In genomic region chr4:764405-765169, GRCh38 we compare ENCODE assay signal across 11 cellular contexts. TPM values are rescaled to one million over a fixed set of nuclear protein-coding genes. Genes with fewer than 3 reads are reported as not detected.
A peak's percentile ranks its signal among the peaks of the same experiment; 100 is the strongest.
DNase-seq lines count a peak whose midpoint lies in the region; ATAC-seq, FAIRE-seq and TF ChIP-seq lines count a peak whose summit lies in the region.
"Had no signal": no experiment of that assay in that cellular context is flagged by ENCODE, and none has a peak within 500 bp of the region (broad histone marks: within the 10 kb centered on the region; RNA-seq: fewer than 3 reads in every experiment).

No MANE protein-coding gene starts in this region.

- H3K36me3 ChIP-seq in DND-41 (ENCODE audit: insufficient read depth, low read length) (peaks cover 92% of the 10 kb centered on the region), PC-3 (ENCODE audit: low read depth, low read length) (no peaks in the 10 kb centered on the region; the same call in none of the 2 replicates), H1 (ENCODE audit: control insufficient read depth in 2 of 4, insufficient read depth in 4 of 4, low read length in 3 of 4) (peaks cover 9 to 44% (median 30%) of the 10 kb centered on the region in 4 experiments; a peak in 7 of 8 replicates)

- no peak overlapping the region for H3K14ac ChIP-seq in H1 (ENCODE audit: insufficient read length)

- no peak overlapping the region for H2BK20ac ChIP-seq in H1 (ENCODE audit: low read length)

- H3K23ac ChIP-seq in H1 (ENCODE audit: insufficient read length): no peak overlapping the region

- H3K56ac ChIP-seq in H1 (replicated peaks; ENCODE audit: insufficient read length, low read depth, low read length): no peak overlapping the region

- H3K18ac ChIP-seq in H1 (ENCODE audit: extremely low read depth, low read length): no peak overlapping the region

- H3K4me1 ChIP-seq in DND-41 (ENCODE audit: insufficient read depth, low read length) (no peaks in the 10 kb centered on the region), PC-3 (ENCODE audit: insufficient read depth, low read length) (0 out of 2 replicates have a peak, but pooled peaks cover 7% of the 10 kb centered on the region), H1 (replicated peaks in 1 of 4; ENCODE audit: control insufficient read depth in 3 of 4, insufficient read depth in 4 of 4, low read length in 3 of 4) (no peaks in the 10 kb centered on the region)
- H3K4me1 ChIP-seq: foreskin keratinocyte had no signal

- DNase-seq in DND-41 (no peak), PC-3 (no peak), H1 (ENCODE audit: low read depth in 1 of 2, low spot score in 2 of 2) (no peak), neural crest cell (ENCODE audit: low read depth, low spot score) (no peak), inferior parietal cortex (ENCODE audit: extremely low spot score) (no peak)
- DNase-seq in stimulated activated naive CD4-positive, alpha-beta T cell (lab: John Stamatoyannopoulos, UW): no peak
- DNase-seq: effector memory CD4-positive, alpha-beta T cell; NCI-H2171 treated with DMSO at 0.1 percent for 48 hours; NK-92 treated with Interleukin-12 subunit alpha and Interleukin-12 subunit beta, amount 100 ng/mL, for 24 hours had no signal

- no peak overlapping the region for H2BK12ac ChIP-seq in H1 (ENCODE audit: low read depth, low read length)

- H2BK120ac ChIP-seq in H1 (replicated peaks; ENCODE audit: low read depth, low read length): no peak overlapping the region

- H3K4me3 Mint-ChIP-seq in neural crest cell: peak overlapping the region; percentile 59

- H4K5ac ChIP-seq in H1 (ENCODE audit: insufficient read length, low read depth, low read length): no peak overlapping the region

- H2BK15ac ChIP-seq in H1 (ENCODE audit: low read length): no peak overlapping the region

- intact Hi-C loops in PC-3 (cut with micrococcal nuclease): no loop called here

- POLR2A ChIA-PET in PC-3 (lab: Charles Lee; ENCODE audit: unreplicated experiment) (no interaction called here), H1 (lab: Charles Lee; ENCODE audit: partially characterized antibody) (interaction anchor here (2.8 kb wide), 1 partner anchor 11 kb away, joined by 11 read pairs; no protein-coding TSS in a partner anchor)

- H3K9ac ChIP-seq in DND-41 (ENCODE audit: low read depth, low read length) (no peak overlapping the region), PC-3 (ENCODE audit: low read length) (no peak overlapping the region), H1 (replicated peaks in 1 of 4; ENCODE audit: extremely low read depth in 1 of 4, low read depth in 3 of 4, low read length in 3 of 4) (no peak overlapping the region)

- ATAC-seq in DND-41 (ENCODE audit: insufficient read depth, low read depth): peak; percentile 10; the same call in 1 of the 3 replicates
- ATAC-seq in PC-3: no peak
- ATAC-seq in activated CD4-positive, CD25-positive, alpha-beta regulatory T cell treated with anti-CD3 and anti-CD28 coated beads, Interleukin-2, amount 50 U/mL, for 24 hours: no peak
- ATAC-seq: foreskin keratinocyte had no signal

- peaks cover 72% of the 10 kb centered on the region for H3K36me3 Mint-ChIP-seq in neural crest cell (ENCODE audit: low read depth)

- H3K27ac ChIP-seq in DND-41 (ENCODE audit: low read length): no peak overlapping the region
- no peak overlapping the region for H3K27ac ChIP-seq in PC-3 (ENCODE audit: low read length)
- H3K27ac ChIP-seq in H1 (ENCODE audit: low read depth, low read length): no peak overlapping the region
- H3K27ac ChIP-seq: foreskin keratinocyte had no signal

- peak overlapping the region; percentile 31; the same call in 1 of the 2 replicates for H4K8ac ChIP-seq in H1 (ENCODE audit: extremely low read depth, insufficient read depth, low read length)

- H3K4me2 ChIP-seq in DND-41 (ENCODE audit: insufficient read depth, low read length) (no peak overlapping the region), PC-3 (ENCODE audit: low read length) (no peak overlapping the region), H1 (ENCODE audit: insufficient read depth in 1 of 2, low read depth in 2 of 2, low read length in 2 of 2) (no peak overlapping the region)

- TSS peak; percentile 1 for BruUV-seq in PC-3 (replicated peaks; lab: Mats Ljungman, UMichigan)

- H3K4me3 ChIP-seq in DND-41 (ENCODE audit: low read depth in 1 of 2, low read length in 2 of 2): no peak overlapping the region
- H3K4me3 ChIP-seq in PC-3 (ENCODE audit: low read length): no peak overlapping the region
- no peak overlapping the region for H3K4me3 ChIP-seq in H1 (ENCODE audit: extremely low read depth in 1 of 4, insufficient read depth in 2 of 4, low read depth in 3 of 4, low read length in 4 of 4)

- TF ChIP-seq POLR2A in H1 (IDR thresholded peaks at IDR 0.05; ENCODE audit: control extremely low read depth in 1 of 2, low read depth in 2 of 2, low read length in 2 of 2): peak in 1 of 2 experiments; percentile 38; a peak in 1 of 3 replicates

- no peak overlapping the region for H2BK5ac ChIP-seq in H1 (ENCODE audit: low read depth, low read length)

- no peaks in the 10 kb centered on the region for H3K9me2 ChIP-seq in PC-3 (replicated peaks; ENCODE audit: low read length)

- no peaks in the 10 kb centered on the region for H3K23me2 ChIP-seq in H1 (ENCODE audit: low read depth, low read length)

- FAIRE-seq in H1 (lab: Jason Lieb, UNC): no peak

- TF ChIP-seq CTCF in DND-41 (IDR thresholded peaks at IDR 0.05; ENCODE audit: borderline replicate concordance, extremely low read depth, low read length, poor library complexity, severe bottlenecking): no peak
- no peak for TF ChIP-seq CTCF in PC-3 (conservative IDR thresholded peaks at IDR 0.05; ENCODE audit: low read depth, low read length)
- TF ChIP-seq CTCF in H1 (IDR thresholded peaks at IDR 0.05; ENCODE audit: control extremely low read depth in 1 of 3, insufficient read depth in 1 of 3, low read depth in 1 of 3, low read length in 3 of 3): no peak
- no peak for TF ChIP-seq CTCF in neural crest cell (conservative IDR thresholded peaks at IDR 0.05)

- H3K4ac ChIP-seq in H1 (replicated peaks; ENCODE audit: insufficient read length, low read depth, low read length): no peak overlapping the region

- WGBS in H1 (ENCODE audit: extremely low coverage in 1 of 2, insufficient coverage in 1 of 2, insufficient read length in 1 of 2, insufficient replicate concordance in 2 of 2, low coverage in 1 of 2, low lambda C conversion rate in 2 of 2, missing lambda C conversion rate in 1 of 2), 2 experiments: 96% methylated on average over 12 of the region's 16 CpGs; no CpG with 5 or more reads in 1 of the 2 experiments

- H2AFZ ChIP-seq in DND-41 (ENCODE audit: low read depth, low read length) (no peak overlapping the region), PC-3 (ENCODE audit: low read length) (no peak overlapping the region), H1 (ENCODE audit: low read length) (no peak overlapping the region)

- H3K4me1 Mint-ChIP-seq in neural crest cell: peaks cover 36% of the 10 kb centered on the region

- no peak overlapping the region for H4K91ac ChIP-seq in H1 (replicated peaks; ENCODE audit: insufficient read length, low read length)

- H4K20me1 ChIP-seq in DND-41 (ENCODE audit: insufficient read depth, low read length) (peaks cover 71% of the 10 kb centered on the region), PC-3 (ENCODE audit: low read length) (0 out of 2 replicates have a peak, but pooled peaks cover 3% of the 10 kb centered on the region), H1 (replicated peaks in 1 of 2; ENCODE audit: control insufficient read depth in 1 of 2, insufficient read depth in 2 of 2, low read length in 2 of 2) (peaks cover 8 to 17% of the 10 kb centered on the region in 2 experiments)

- no peaks in the 10 kb centered on the region for H3K9me3 ChIP-seq in DND-41 (ENCODE audit: insufficient read depth, low read length, severe bottlenecking)
- no peaks in the 10 kb centered on the region for H3K9me3 ChIP-seq in PC-3 (ENCODE audit: low read length)
- H3K9me3 ChIP-seq in H1 (ENCODE audit: insufficient read depth in 2 of 2, low read depth in 1 of 2, low read length in 1 of 2): peaks cover 6 to 11% of the 10 kb centered on the region in 2 experiments; a peak in 2 of 4 replicates

- H3F3A ChIP-seq in PC-3 (ENCODE audit: low read length, unreplicated experiment): no peaks in the 10 kb centered on the region

- peaks cover 41% of the 10 kb centered on the region for H3K79me2 ChIP-seq in DND-41 (ENCODE audit: insufficient read depth, low read length)
- H3K79me2 ChIP-seq in PC-3 (ENCODE audit: low read length): peaks cover 11% of the 10 kb centered on the region; the same call in 1 of the 2 replicates
- H3K79me2 ChIP-seq in H1 (ENCODE audit: control insufficient read depth in 1 of 2, insufficient read depth in 2 of 2, low read length in 2 of 2): peaks cover 0 to 4% of the 10 kb centered on the region in 2 experiments; a peak in 2 of 4 replicates

- TF ChIP-seq RAD21 in H1 (IDR thresholded peaks at IDR 0.05 in 1 of 2, conservative IDR thresholded peaks at IDR 0.05 in 1 of 2; ENCODE audit: low read depth in 2 of 2, low read length in 2 of 2): no peak

- H3K27ac Mint-ChIP-seq in neural crest cell (ENCODE audit: unreplicated experiment): no peak overlapping the region

- H3K79me1 ChIP-seq in H1 (ENCODE audit: low read depth, low read length): no peaks in the 10 kb centered on the region

- no peak overlapping the region for H2AK5ac ChIP-seq in H1 (ENCODE audit: low read depth, low read length)

- CTCF ChIA-PET in PC-3 (lab: Charles Lee): no interaction called here
- CTCF ChIA-PET in H1 (lab: Charles Lee; ENCODE audit: partially characterized antibody): interaction anchor here (0.7 to 1.2 kb wide), 2 partner anchors 9 to 275 kb away, joined by 4 to 5 read pairs; no protein-coding TSS in a partner anchor

- peaks cover 10% of the 10 kb centered on the region for H3K9me3 Mint-ChIP-seq in neural crest cell

- TF ChIP-seq EP300 in H1 (IDR thresholded peaks at IDR 0.05; ENCODE audit: borderline replicate concordance in 1 of 2, low read depth in 2 of 2, low read length in 2 of 2): no peak

- peaks cover 28% of the 10 kb centered on the region for H3K27me3 Mint-ChIP-seq in neural crest cell (ENCODE audit: low read depth)

- no peaks in the 10 kb centered on the region for H3K27me3 ChIP-seq in DND-41 (ENCODE audit: insufficient read depth, low read length, poor library complexity)
- H3K27me3 ChIP-seq in PC-3 (ENCODE audit: low read length): no peaks in the 10 kb centered on the region
- H3K27me3 ChIP-seq in H1 (replicated peaks in 1 of 4; ENCODE audit: control insufficient read depth in 3 of 4, extremely low read depth in 1 of 4, insufficient read depth in 3 of 4, low read length in 3 of 4): no peaks in the 10 kb centered on the region
- H3K27me3 ChIP-seq: foreskin keratinocyte had no signal

RNA-seq across cellular contexts. Expression of gene PCGF3, which starts 59.0 kb away (rescaled TPM):
- total RNA-seq in PC-3 (2014; rRNA removed): 31.5 and 49.5 TPM in 2 replicates
- total RNA-seq in H1 (2021; fragmentation: NEBNext Ultra II Directional; extraction: Animal tissue kit (Norgen Biotek cat#: 25700)): 49.7 and 52.9 TPM in 2 replicates
- 52.7 and 67.4 TPM in 2 replicates for polyA plus RNA-seq in H1 (2011; rRNA removed)
- 59.3 TPM for polyA plus RNA-seq in H1 (2011; cell fraction: cytosol; rRNA removed)
- polyA plus RNA-seq in H1 (2011; cell fraction: nucleus; rRNA removed): 236 TPM
- polyA plus RNA-seq in H1 (2012, experiment 1 of 2): 39.7 to 58.4 TPM (median 51.5 TPM) in 4 replicates
- polyA plus RNA-seq in H1 (2012, experiment 2 of 2): 19.5 TPM
- polyA plus RNA-seq in H1 (2013, experiment 1 of 2): 37.7 TPM
- polyA plus RNA-seq in H1 (2013, experiment 2 of 2): 33.4 TPM
- 41.1 and 51.6 TPM in 2 replicates for polyA minus RNA-seq in H1 (2011; rRNA and poly(A)+ RNA removed)
- 50.2 TPM for polyA minus RNA-seq in H1 (2011; cell fraction: cytosol; rRNA and poly(A)+ RNA removed)
- 73.3 TPM for polyA minus RNA-seq in H1 (2011; cell fraction: nucleus; rRNA and poly(A)+ RNA removed)
- total RNA-seq in neural crest cell: 58.5 and 61.2 TPM in 2 replicates
